In the genomic region with DNA sequence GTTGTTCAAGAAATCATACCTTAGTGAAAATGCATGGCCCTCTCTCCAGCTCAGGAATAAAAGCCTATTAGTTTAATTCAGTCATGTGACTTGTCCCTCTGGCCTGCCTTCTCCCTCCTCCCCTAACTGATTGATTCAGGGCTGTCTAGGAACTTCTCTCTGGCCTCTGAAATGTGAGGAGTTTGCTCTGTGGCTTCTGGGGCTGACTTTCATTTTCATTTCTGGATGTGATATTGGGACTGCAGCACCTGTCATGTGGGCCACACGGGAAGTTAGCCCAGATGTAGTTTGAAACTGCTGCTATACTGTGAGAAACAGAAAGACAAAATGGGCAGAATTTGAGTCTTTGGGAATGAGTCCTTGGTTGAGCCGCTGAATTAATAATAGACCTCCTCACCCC, we compare ENCODE assay signal across 8 cellular contexts. TPM values are rescaled to one million over a fixed set of nuclear protein-coding genes. Genes with fewer than 3 reads are reported as not detected.
DNase-seq lines count a peak whose midpoint lies in the region; ATAC-seq, FAIRE-seq and TF ChIP-seq lines count a peak whose summit lies in the region.

No MANE protein-coding gene starts in this region.

- dilution Hi-C loops in keratinocyte (cut with MboI; ENCODE audit: extremely low pct_ligation_motif_present, low sequenced_read_pairs): no loop called here

- ATAC-seq in HG02852 (IDR thresholded peaks at IDR 0.05; ENCODE audit: unreplicated experiment): peak; percentile 97
- ATAC-seq in activated T-cell treated with anti-CD3 and anti-CD28 coated beads, Interleukin-2, amount 50 U/mL, for 4 hours: peak; percentile 94 to 96
- ATAC-seq in stimulated activated memory B cell treated with anti-CD40 and anti-IgM and Interleukin-4, amounts not matched to agents 10 μg/mL and 1 μg/mL and 100 μg/mL, for 72 hours: peak; percentile 96

- peaks cover 22% of the 10 kb centered on the region for H3K79me2 ChIP-seq in keratinocyte (ENCODE audit: control insufficient read depth, insufficient read depth, low read length)

- H2AFZ ChIP-seq in keratinocyte (ENCODE audit: control insufficient read depth, low read length): no peak overlapping the region

- H4K20me1 ChIP-seq in keratinocyte (ENCODE audit: control insufficient read depth, extremely low read depth, insufficient read depth, low read length): no peaks in the 10 kb centered on the region

- H3K4me1 ChIP-seq in keratinocyte (ENCODE audit: control insufficient read depth, extremely low read depth, insufficient read depth, low read length): peaks cover 4% of the 10 kb centered on the region

- H3K9me3 ChIP-seq in keratinocyte (ENCODE audit: control insufficient read depth, low read depth, low read length): no peaks in the 10 kb centered on the region

- peaks cover 8% of the 10 kb centered on the region for H3K36me3 Mint-ChIP-seq in activated T-cell treated with anti-CD3 and anti-CD28 coated beads, Interleukin-2, amount 50 U/mL, for 4 hours (ENCODE audit: insufficient read depth)
- H3K36me3 Mint-ChIP-seq in stimulated activated memory B cell treated with anti-CD40 and anti-IgM and Interleukin-4, amounts not matched to agents 10 μg/mL and 1 μg/mL and 100 μg/mL, for 72 hours: no peaks in the 10 kb centered on the region

- H3K27ac ChIP-seq in keratinocyte (ENCODE audit: control insufficient read depth, insufficient read depth, low read length): no peak overlapping the region

- H3K9me3 Mint-ChIP-seq in activated T-cell treated with anti-CD3 and anti-CD28 coated beads, Interleukin-2, amount 50 U/mL, for 4 hours: no peaks in the 10 kb centered on the region
- no peaks in the 10 kb centered on the region for H3K9me3 Mint-ChIP-seq in stimulated activated memory B cell treated with anti-CD40 and anti-IgM and Interleukin-4, amounts not matched to agents 10 μg/mL and 1 μg/mL and 100 μg/mL, for 72 hours

- no peaks in the 10 kb centered on the region for H3K36me3 ChIP-seq in keratinocyte (ENCODE audit: control insufficient read depth in 2 of 2, extremely low read depth in 1 of 2, insufficient read depth in 2 of 2, low read length in 2 of 2)

- peak overlapping the region; percentile 70 for H3K4me3 Mint-ChIP-seq in activated T-cell treated with anti-CD3 and anti-CD28 coated beads, Interleukin-2, amount 50 U/mL, for 4 hours
- H3K4me3 Mint-ChIP-seq in stimulated activated memory B cell treated with anti-CD40 and anti-IgM and Interleukin-4, amounts not matched to agents 10 μg/mL and 1 μg/mL and 100 μg/mL, for 72 hours: peak overlapping the region; percentile 65

- peaks cover 87% of the 10 kb centered on the region for H3K4me1 Mint-ChIP-seq in activated T-cell treated with anti-CD3 and anti-CD28 coated beads, Interleukin-2, amount 50 U/mL, for 4 hours (ENCODE audit: low read depth)
- peaks cover 74% of the 10 kb centered on the region for H3K4me1 Mint-ChIP-seq in stimulated activated memory B cell treated with anti-CD40 and anti-IgM and Interleukin-4, amounts not matched to agents 10 μg/mL and 1 μg/mL and 100 μg/mL, for 72 hours

- FAIRE-seq in keratinocyte (lab: Jason Lieb, UNC): no peak

- H3K27me3 ChIP-seq in keratinocyte (ENCODE audit: control insufficient read depth, extremely low read depth, insufficient read depth, low read length): no peaks in the 10 kb centered on the region

- no peaks in the 10 kb centered on the region for H3K9me1 ChIP-seq in keratinocyte (ENCODE audit: control insufficient read depth, extremely low read depth, insufficient read depth, low read length)

- no peak for TF ChIP-seq CTCF in keratinocyte (optimal IDR thresholded peaks at IDR 0.05 in 1 of 3, IDR thresholded peaks at IDR 0.05 in 1 of 3, conservative IDR thresholded peaks at IDR 0.05 in 1 of 3; ENCODE audit: extremely low read depth in 1 of 3, insufficient read depth in 2 of 3, low read length in 3 of 3)

- peak in 3 of 4 experiments; percentile 4 to 11 (median 5) for DNase-seq in activated CD4-positive, CD25-positive, alpha-beta regulatory T cell (lab: John Stamatoyannopoulos, UW)
- DNase-seq in activated CD4-positive, CD25-positive, alpha-beta regulatory T cell treated with anti-CD3 and anti-CD28 coated beads, Interleukin-2, amount 50 U/mL, for 72 hours: no peak
- DNase-seq in NCI-H2107 treated with DMSO at 0.1 percent for 48 hours (lab: John Stamatoyannopoulos, UW; ENCODE audit: unreplicated experiment): peak; percentile 81
- peak; percentile 29 for DNase-seq in activated T-cell treated with anti-CD3 and anti-CD28 coated beads, Interleukin-2, amount 50 U/mL, for 4 hours
- no peak for DNase-seq in keratinocyte (ENCODE audit: low read depth, low spot score)
- DNase-seq in occipital lobe (lab: John Stamatoyannopoulos, UW): no peak

- no peak overlapping the region for H3K9ac ChIP-seq in keratinocyte (ENCODE audit: control insufficient read depth, extremely low read depth, insufficient read depth, low read length)

- H3K4me3 ChIP-seq in keratinocyte (ENCODE audit: control insufficient read depth in 2 of 3, extremely low read depth in 1 of 3, insufficient read depth in 2 of 3, low read depth in 1 of 3, low read length in 3 of 3): no peak overlapping the region

- H3K27me3 Mint-ChIP-seq in activated T-cell treated with anti-CD3 and anti-CD28 coated beads, Interleukin-2, amount 50 U/mL, for 4 hours (ENCODE audit: low read depth): no peaks in the 10 kb centered on the region
- no peaks in the 10 kb centered on the region for H3K27me3 Mint-ChIP-seq in stimulated activated memory B cell treated with anti-CD40 and anti-IgM and Interleukin-4, amounts not matched to agents 10 μg/mL and 1 μg/mL and 100 μg/mL, for 72 hours

- H3K27ac Mint-ChIP-seq in stimulated activated memory B cell treated with anti-CD40 and anti-IgM and Interleukin-4, amounts not matched to agents 10 μg/mL and 1 μg/mL and 100 μg/mL, for 72 hours: peak overlapping the region; percentile 79

- H3K4me2 ChIP-seq in keratinocyte (ENCODE audit: control insufficient read depth, extremely low read depth, insufficient read depth, low read depth, low read length): peak overlapping the region; percentile 37

RNA-seq across cellular contexts. Expression of gene PARP8, which starts 44.8 kb away (rescaled TPM):
- 10 to 100 TPM; 12.4 to 22.3 (median 19.8) TPM for total RNA-seq in activated T-cell treated with anti-CD3 and anti-CD28 coated beads, Interleukin-2, amount 50 U/mL, for 4 hours
- polyA plus RNA-seq in keratinocyte: 24.2 to 29.1 TPM (median 25.4 TPM) in 3 replicates
- 7.6 TPM for polyA plus RNA-seq in keratinocyte (2011; ENCODE audit: low read depth)
- polyA plus RNA-seq in keratinocyte (2011; cell fraction: cytosol; rRNA removed): 14.8 and 28.8 TPM in 2 replicates
- 38.9 and 54.1 TPM in 2 replicates for polyA plus RNA-seq in keratinocyte (2011; cell fraction: nucleus; rRNA removed)
- polyA plus RNA-seq in keratinocyte (2012; ENCODE audit: low replicate concordance): 5.5 and 13.8 TPM in 2 replicates
- 11.3 to 56.8 TPM (median 29.4 TPM) in 3 replicates for polyA minus RNA-seq in keratinocyte
- polyA minus RNA-seq in keratinocyte (2011; cell fraction: cytosol; rRNA and poly(A)+ RNA removed): 11.1 TPM
- 39.0 and 60.7 TPM in 2 replicates for polyA minus RNA-seq in keratinocyte (2011; cell fraction: nucleus; rRNA and poly(A)+ RNA removed)
- 48.7 TPM for total RNA-seq in occipital lobe

Comparison
In these comparisons a context has a peak if more than half of its experiments do, and no peak if none do; other contexts are left out.
1. DNase-seq: peak in activated CD4-positive, CD25-positive, alpha-beta regulatory T cell (3 of 4), NCI-H2107 treated with DMSO at 0.1 percent for 48 hours (single experiment) and activated T-cell treated with anti-CD3 and anti-CD28 coated beads, Interleukin-2, amount 50 U/mL, for 4 hours (single experiment); none in activated CD4-positive, CD25-positive, alpha-beta regulatory T cell treated with anti-CD3 and anti-CD28 coated beads, Interleukin-2, amount 50 U/mL, for 72 hours (single experiment), keratinocyte (single experiment) and occipital lobe (single experiment).
2. Peak in every context shown above with its lines, with median percentiles within 50 percentile points of each other: ATAC-seq.